In the genomic region with DNA sequence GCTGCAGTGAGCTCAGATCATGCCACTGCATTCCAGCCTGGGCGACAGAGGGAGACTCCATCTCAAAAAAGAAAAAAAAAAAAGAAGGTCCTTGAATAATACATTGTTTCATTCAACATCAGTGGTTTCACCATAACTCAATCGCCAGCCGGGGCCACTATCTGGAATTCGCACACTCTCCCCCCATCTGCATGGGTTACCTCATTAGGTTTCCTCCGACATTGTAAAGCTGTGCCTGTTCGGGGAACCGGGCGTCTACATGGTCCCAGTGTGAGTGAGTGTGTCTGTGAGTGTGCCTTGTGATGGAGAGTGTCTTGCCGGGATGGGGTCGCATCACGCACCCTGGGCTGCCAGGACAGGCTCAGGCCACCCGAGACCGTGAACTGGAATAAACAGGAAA, we compare ENCODE assay signal across 8 cellular contexts.
"Had no signal": no experiment of that assay in that cellular context is flagged by ENCODE, and none has a peak within 500 bp of the region (broad histone marks: within the 10 kb centered on the region; RNA-seq: fewer than 3 reads in every experiment).

No MANE protein-coding gene starts in this region.

- H3K9me3 Mint-ChIP-seq: HFFc6 had no signal

- H3K4me1 ChIP-seq: HAP-1 had no signal

- H3K27ac Mint-ChIP-seq: HFFc6 had no signal

- FAIRE-seq: H1, H54, HTR-8/SVneo had no signal

- DNase-seq: GM23248, HFFc6, IMR-90, KBM-7 had no signal

- H3K27ac ChIP-seq: GM23248 had no signal

- H2AFZ ChIP-seq: GM23248 had no signal

- H3K9me3 ChIP-seq: HAP-1 had no signal

- H3K36me3 ChIP-seq: HAP-1 had no signal

- H3K4me3 Mint-ChIP-seq: HFFc6 had no signal

- H3K4me3 ChIP-seq: GM23248, HAP-1 had no signal

- H3K9ac ChIP-seq: GM23248 had no signal
